1 cellular context compared by ENCODE assay signal in the genomic region with DNA sequence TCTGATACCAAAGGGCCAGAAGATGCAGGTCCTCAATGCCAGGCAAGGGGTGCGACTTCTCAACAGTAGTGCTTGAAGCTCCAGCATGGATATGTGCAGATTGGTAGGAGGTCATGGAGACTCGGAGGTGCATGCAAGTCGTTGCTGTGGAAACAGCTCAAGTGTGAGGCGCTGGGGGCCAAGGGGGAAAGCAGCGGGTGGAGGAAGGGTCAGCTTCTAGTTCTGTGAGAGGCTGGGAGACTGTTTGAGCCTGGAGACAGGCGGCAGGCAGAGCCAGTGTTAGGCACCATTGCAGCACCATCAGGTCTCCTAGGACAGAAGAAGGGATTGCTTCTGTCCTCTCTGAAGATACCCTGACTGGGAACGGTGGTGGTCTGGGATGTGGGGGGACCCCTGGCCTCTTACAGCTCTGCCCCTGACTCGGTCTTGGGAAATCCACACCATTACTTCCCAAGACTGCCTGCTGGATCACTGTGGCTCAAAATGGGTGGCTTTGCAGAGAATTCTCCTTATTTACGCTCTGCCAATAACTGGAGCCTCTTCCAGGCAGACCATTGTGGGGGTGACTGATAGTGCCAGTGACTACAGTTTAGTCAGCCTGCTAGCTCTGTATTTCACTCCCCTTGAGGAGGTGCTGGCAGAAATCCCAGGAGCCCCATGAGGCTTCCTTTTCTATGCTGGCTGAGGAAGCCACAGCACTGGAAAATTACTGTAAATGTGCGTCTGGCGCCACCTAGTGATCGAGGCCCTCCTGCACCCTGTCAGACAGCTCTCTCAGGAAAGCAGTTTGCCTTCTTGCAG.
TF ChIP-seq lines count a peak whose summit lies in the region.

No MANE protein-coding gene starts in this region.

TF ChIP-seq in WTC11, 78 proteins besides CTCF, POLR2A, EP300 and RAD21 (continued from another document):
- TF ChIP-seq, protein P1, sequence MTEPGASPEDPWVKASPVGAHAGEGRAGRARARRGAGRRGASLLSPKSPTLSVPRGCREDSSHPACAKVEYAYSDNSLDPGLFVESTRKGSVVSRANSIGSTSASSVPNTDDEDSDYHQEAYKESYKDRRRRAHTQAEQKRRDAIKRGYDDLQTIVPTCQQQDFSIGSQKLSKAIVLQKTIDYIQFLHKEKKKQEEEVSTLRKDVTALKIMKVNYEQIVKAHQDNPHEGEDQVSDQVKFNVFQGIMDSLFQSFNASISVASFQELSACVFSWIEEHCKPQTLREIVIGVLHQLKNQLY (CRISPR knock-in tag; IDR thresholded peaks at IDR 0.05) = no peak
- TF ChIP-seq TCF7 (CRISPR knock-in tag; IDR thresholded peaks at IDR 0.05; ENCODE audit: low read depth) = no peak
